ENCODE assay signal across 1 cellular context in the genomic region with DNA sequence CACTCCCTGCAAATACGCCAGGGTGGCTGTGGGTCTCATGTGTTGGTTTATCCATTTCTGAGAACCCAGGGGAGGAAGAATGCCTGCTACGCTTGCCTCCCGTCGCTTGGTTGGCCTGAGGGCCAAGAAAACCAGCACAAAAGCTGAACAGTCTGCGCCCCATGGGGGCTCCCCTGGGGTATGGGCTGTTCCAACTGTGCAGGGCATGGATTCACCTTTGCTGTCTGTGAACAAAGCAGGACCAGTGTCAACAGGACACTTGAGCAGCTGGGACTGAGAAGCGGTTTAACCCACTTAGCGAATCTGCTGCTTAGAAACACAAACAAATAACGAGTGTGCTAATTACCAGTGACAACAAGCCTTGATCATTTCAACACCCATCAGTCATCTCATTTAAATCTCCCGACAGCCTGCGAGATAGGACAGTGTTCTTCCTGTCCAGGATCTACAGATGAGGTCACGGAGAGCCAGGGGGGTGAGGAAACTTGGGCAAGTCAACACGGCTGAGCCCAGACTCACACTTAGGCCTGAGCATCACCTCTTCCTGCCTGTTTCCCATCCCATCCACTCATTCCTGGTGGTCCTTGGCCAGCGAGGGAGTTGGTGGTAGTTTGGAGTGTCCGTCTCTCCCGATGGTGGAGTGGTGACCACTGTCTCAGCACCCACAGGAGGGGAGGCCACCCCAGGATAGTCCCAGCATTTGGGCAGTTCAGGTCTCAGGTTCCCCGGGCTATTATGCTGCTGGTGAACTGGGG.
TF ChIP-seq lines count a peak whose summit lies in the region.

No MANE protein-coding gene starts in this region.

TF ChIP-seq in SK-N-SH treated with all-trans-retinoic acid at 6 μM for 48 hours, 23 proteins besides CTCF, POLR2A, EP300 and RAD21 (continued from another document):
- TF ChIP-seq, protein P1, sequence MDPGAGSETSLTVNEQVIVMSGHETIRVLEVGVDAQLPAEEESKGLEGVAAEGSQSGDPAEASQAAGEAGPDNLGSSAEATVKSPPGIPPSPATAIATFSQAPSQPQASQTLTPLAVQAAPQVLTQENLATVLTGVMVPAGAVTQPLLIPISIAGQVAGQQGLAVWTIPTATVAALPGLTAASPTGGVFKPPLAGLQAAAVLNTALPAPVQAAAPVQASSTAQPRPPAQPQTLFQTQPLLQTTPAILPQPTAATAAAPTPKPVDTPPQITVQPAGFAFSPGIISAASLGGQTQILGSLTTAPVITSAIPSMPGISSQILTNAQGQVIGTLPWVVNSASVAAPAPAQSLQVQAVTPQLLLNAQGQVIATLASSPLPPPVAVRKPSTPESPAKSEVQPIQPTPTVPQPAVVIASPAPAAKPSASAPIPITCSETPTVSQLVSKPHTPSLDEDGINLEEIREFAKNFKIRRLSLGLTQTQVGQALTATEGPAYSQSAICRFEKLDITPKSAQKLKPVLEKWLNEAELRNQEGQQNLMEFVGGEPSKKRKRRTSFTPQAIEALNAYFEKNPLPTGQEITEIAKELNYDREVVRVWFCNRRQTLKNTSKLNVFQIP (CRISPR knock-in tag; IDR thresholded peaks at IDR 0.05; ENCODE audit: borderline replicate concordance, low read depth), result no peak
- TF ChIP-seq PPARA (CRISPR knock-in tag; IDR thresholded peaks at IDR 0.05; ENCODE audit: borderline replicate concordance), result no peak
- TF ChIP-seq, protein P2, sequence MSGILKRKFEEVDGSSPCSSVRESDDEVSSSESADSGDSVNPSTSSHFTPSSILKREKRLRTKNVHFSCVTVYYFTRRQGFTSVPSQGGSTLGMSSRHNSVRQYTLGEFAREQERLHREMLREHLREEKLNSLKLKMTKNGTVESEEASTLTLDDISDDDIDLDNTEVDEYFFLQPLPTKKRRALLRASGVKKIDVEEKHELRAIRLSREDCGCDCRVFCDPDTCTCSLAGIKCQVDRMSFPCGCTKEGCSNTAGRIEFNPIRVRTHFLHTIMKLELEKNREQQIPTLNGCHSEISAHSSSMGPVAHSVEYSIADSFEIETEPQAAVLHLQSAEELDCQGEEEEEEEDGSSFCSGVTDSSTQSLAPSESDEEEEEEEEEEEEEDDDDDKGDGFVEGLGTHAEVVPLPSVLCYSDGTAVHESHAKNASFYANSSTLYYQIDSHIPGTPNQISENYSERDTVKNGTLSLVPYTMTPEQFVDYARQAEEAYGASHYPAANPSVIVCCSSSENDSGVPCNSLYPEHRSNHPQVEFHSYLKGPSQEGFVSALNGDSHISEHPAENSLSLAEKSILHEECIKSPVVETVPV (CRISPR knock-in tag; IDR thresholded peaks at IDR 0.05), result no peak
